13 cellular contexts compared by ENCODE assay signal in genomic region chr2:33595385-33595784, GRCh38.
"Had no signal": no experiment of that assay in that cellular context is flagged by ENCODE, and none has a peak within 500 bp of the region (broad histone marks: within the 10 kb centered on the region; RNA-seq: fewer than 3 reads in every experiment).

No MANE protein-coding gene starts in this region.

- H3K27ac ChIP-seq: ascending aorta, cardiac muscle cell, esophagus squamous epithelium, ovary had no signal

- H3K27me3 ChIP-seq: ascending aorta, cardiac muscle cell, esophagus squamous epithelium, ovary had no signal

- H3K9me3 ChIP-seq: ascending aorta, esophagus squamous epithelium, ovary had no signal

- H3K4me3 ChIP-seq: ascending aorta, cardiac muscle cell, esophagus squamous epithelium, ovary had no signal

- H3K36me3 ChIP-seq: ovary had no signal

- DNase-seq: activated CD4-positive, alpha-beta T cell treated with anti-CD3 and anti-CD28 coated beads for 4 hours; activated naive CD4-positive, alpha-beta T cell treated with anti-CD3 and anti-CD28 coated beads for 36 hours; activated naive CD8-positive, alpha-beta T cell treated with anti-CD3 and anti-CD28 coated beads, Interleukin-2, amount 50 U/mL, for 24 hours; activated T-cell treated with anti-CD3 and anti-CD28 coated beads for 4 hours; esophagus squamous epithelium; foreskin fibroblast; left ventricle myocardium superior; mesendoderm; ovary; stimulated activated CD4-positive, alpha-beta T cell treated with anti-CD3 and anti-CD28 coated beads, Interleukin-12 subunit alpha, Interleukin-12 subunit beta, amount 100 ng/mL, for 4 hours; stimulated activated CD4-positive, alpha-beta T cell treated with anti-CD3 and anti-CD28 coated beads, Interleukin-2, amount 100 ng/mL, for 24 hours had no signal
